21 cellular contexts compared by ENCODE assay signal in the genomic region with DNA sequence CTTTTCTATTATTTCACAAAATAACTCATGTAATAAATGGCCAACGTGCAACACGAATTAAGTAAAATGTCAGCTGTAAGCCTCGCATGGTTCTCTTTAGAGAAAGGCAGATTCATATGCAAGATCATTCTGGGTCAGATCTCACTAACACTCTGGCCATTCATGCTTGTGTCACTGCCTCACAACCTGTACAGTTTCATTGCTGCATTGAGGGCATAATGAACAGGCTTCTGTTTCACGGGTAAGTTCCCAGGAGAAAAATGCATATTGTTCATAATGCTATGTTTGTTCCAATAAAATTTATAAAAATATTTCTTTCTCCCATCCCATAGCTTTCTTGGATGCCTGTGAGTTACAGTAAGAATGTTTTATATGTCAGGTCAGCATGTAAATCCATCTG.
DNase-seq lines count a peak whose midpoint lies in the region; ATAC-seq and TF ChIP-seq lines count a peak whose summit lies in the region.
"Had no signal": no experiment of that assay in that cellular context is flagged by ENCODE, and none has a peak within 500 bp of the region (broad histone marks: within the 10 kb centered on the region; RNA-seq: fewer than 3 reads in every experiment).

No MANE protein-coding gene starts in this region.

- no peak for ATAC-seq in HG03521 (IDR thresholded peaks at IDR 0.05; ENCODE audit: unreplicated experiment)

- H4K20me1 ChIP-seq in PC-9 (ENCODE audit: insufficient read depth) = no peaks in the 10 kb centered on the region
- H4K20me1 ChIP-seq: BLaER1 had no signal

- H3K27ac ChIP-seq in PC-9 (no peak overlapping the region), mesenchymal stem cell (ENCODE audit: low read length, poor library complexity, severe bottlenecking) (no peak overlapping the region)
- H3K27ac ChIP-seq: BLaER1 had no signal

- H3K4me2 ChIP-seq in PC-9 = no peak overlapping the region
- H3K4me2 ChIP-seq in mesenchymal stem cell (ENCODE audit: low read length, poor library complexity, severe bottlenecking) = no peak overlapping the region
- H3K4me2 ChIP-seq: BLaER1 had no signal

- POLR2A ChIA-PET in PC-9 (lab: Charles Lee; ENCODE audit: unreplicated experiment) = no interaction called here

- H4K8ac ChIP-seq in mesenchymal stem cell (ENCODE audit: low read length) = no peak overlapping the region

- TF ChIP-seq CTCF in PC-9 (conservative IDR thresholded peaks at IDR 0.05) = no peak

- no peak overlapping the region for H2BK12ac ChIP-seq in mesenchymal stem cell (ENCODE audit: low read length in 2 of 2)

- no peak overlapping the region for H2BK120ac ChIP-seq in mesenchymal stem cell (ENCODE audit: low read depth, low read length)

- no peaks in the 10 kb centered on the region for H3K4me1 ChIP-seq in PC-9 (replicated peaks; ENCODE audit: insufficient read depth)
- H3K4me1 ChIP-seq in mesenchymal stem cell (ENCODE audit: control insufficient read depth, insufficient read depth, low read depth, low read length) = no peaks in the 10 kb centered on the region
- H3K4me1 ChIP-seq: BE2C, BLaER1, Caco-2 had no signal

- H3K9me2 ChIP-seq in PC-9 (ENCODE audit: insufficient read depth) = no peaks in the 10 kb centered on the region

- H3F3A ChIP-seq in PC-9 (ENCODE audit: insufficient read depth, low read depth) = no peaks in the 10 kb centered on the region

- BruUV-seq in PC-9 (replicated peaks; lab: Mats Ljungman, UMichigan) = no TSS peak

- no peaks in the 10 kb centered on the region for H3K36me3 ChIP-seq in PC-9 (ENCODE audit: low read depth)
- no peaks in the 10 kb centered on the region for H3K36me3 ChIP-seq in mesenchymal stem cell (ENCODE audit: control insufficient read depth in 1 of 2, insufficient read depth in 2 of 2, low read depth in 1 of 2, low read length in 2 of 2)
- H3K36me3 ChIP-seq: BE2C, BLaER1 had no signal

- CTCF ChIA-PET in PC-9 (lab: Charles Lee) = no interaction called here

- H3K9me3 ChIP-seq in PC-9 (ENCODE audit: insufficient read depth, low read depth) (no peaks in the 10 kb centered on the region), mesenchymal stem cell (ENCODE audit: control insufficient read depth, low read length) (no peaks in the 10 kb centered on the region)
- H3K9me3 ChIP-seq: BE2C, BLaER1, Caco-2 had no signal

- H2AFZ ChIP-seq in PC-9 = no peak overlapping the region
- no peak overlapping the region for H2AFZ ChIP-seq in mesenchymal stem cell (ENCODE audit: low read depth, low read length)

- no peaks in the 10 kb centered on the region for H3K27me3 ChIP-seq in PC-9 (ENCODE audit: insufficient read depth, low read depth)
- no peaks in the 10 kb centered on the region for H3K27me3 ChIP-seq in mesenchymal stem cell (ENCODE audit: control insufficient read depth in 1 of 2, insufficient read depth in 1 of 2, low read length in 2 of 2)
- H3K27me3 ChIP-seq: BE2C, BLaER1 had no signal

- intact Hi-C loops in PC-9 (cut with micrococcal nuclease; ENCODE audit: unreplicated experiment) = loop anchor here (10.0 kb wide), 1 partner anchor 1193 kb away; no protein-coding TSS in a partner anchor

- no peak overlapping the region for H2BK15ac ChIP-seq in mesenchymal stem cell (ENCODE audit: low read depth, poor library complexity, severe bottlenecking)

- H3K4ac ChIP-seq in mesenchymal stem cell (ENCODE audit: low read depth in 1 of 2, low read length in 2 of 2) = no peak overlapping the region

- DNase-seq in DMS114 treated with DMSO at 0.1 percent for 48 hours (lab: John Stamatoyannopoulos, UW; ENCODE audit: unreplicated experiment) (peak; percentile 83), SK-MEL-5 (ENCODE audit: low read depth, low spot score) (peak; percentile 86), retina (peak; percentile 21), PC-9 (no peak), mesenchymal stem cell (no peak), DMS79 treated with DMSO at 0.1 percent for 48 hours (lab: John Stamatoyannopoulos, UW) (no peak)
- DNase-seq: 8988T; ACHN; BE2C; C1 segment of cervical spinal cord; Caco-2; Calu3; CD4-positive, alpha-beta memory T cell; CD4-positive, CD25-positive, alpha-beta regulatory T cell; CD8-positive, alpha-beta memory T cell; DMS153; DMS53; DMS79; GF-D8 had no signal

- no peaks in the 10 kb centered on the region for H3K79me2 ChIP-seq in PC-9 (ENCODE audit: low read depth)

- no peaks in the 10 kb centered on the region for H3K79me1 ChIP-seq in mesenchymal stem cell (replicated peaks; ENCODE audit: low read length, poor library complexity, severe bottlenecking)

- H3K18ac ChIP-seq in mesenchymal stem cell (ENCODE audit: low read depth in 1 of 2, low read length in 2 of 2) = no peak overlapping the region

- H4K91ac ChIP-seq in mesenchymal stem cell (ENCODE audit: low read length) = no peak overlapping the region

- H3K14ac ChIP-seq in mesenchymal stem cell (ENCODE audit: low read length in 2 of 2) = no peak overlapping the region

- no peak overlapping the region for H2BK5ac ChIP-seq in mesenchymal stem cell (ENCODE audit: low read depth, low read length, poor library complexity, severe bottlenecking)

- no peak overlapping the region for H3K4me3 ChIP-seq in PC-9
- H3K4me3 ChIP-seq in mesenchymal stem cell (ENCODE audit: insufficient read depth in 1 of 2, low read depth in 1 of 2, low read length in 2 of 2) = no peak overlapping the region
- H3K4me3 ChIP-seq: BLaER1 had no signal

- WGBS in mesenchymal stem cell = 97% methylated on average over 3 of the region's 4 CpGs

- no peak overlapping the region for H3K9ac ChIP-seq in mesenchymal stem cell (ENCODE audit: low read length)
- H3K9ac ChIP-seq: BLaER1 had no signal

- no peak overlapping the region for H2AK5ac ChIP-seq in mesenchymal stem cell (ENCODE audit: low read length, severe bottlenecking)

- in situ Hi-C loops in SK-MEL-5 (cut with HindIII; ENCODE audit: low pct_unique_long_range_greater_than_20kb, low sequenced_read_pairs) = no loop called here

- no peak overlapping the region for H3K23ac ChIP-seq in mesenchymal stem cell (ENCODE audit: low read length in 2 of 2)

Comparison
In these comparisons a context has a peak if more than half of its experiments do, and no peak if none do; other contexts are left out.
1. DNase-seq: peak in DMS114 treated with DMSO at 0.1 percent for 48 hours (single experiment), SK-MEL-5 (single experiment) and retina (single experiment); none in PC-9 (0 of 2), mesenchymal stem cell (single experiment) and DMS79 treated with DMSO at 0.1 percent for 48 hours (single experiment).